7 cellular contexts compared by ENCODE assay signal in the genomic region with DNA sequence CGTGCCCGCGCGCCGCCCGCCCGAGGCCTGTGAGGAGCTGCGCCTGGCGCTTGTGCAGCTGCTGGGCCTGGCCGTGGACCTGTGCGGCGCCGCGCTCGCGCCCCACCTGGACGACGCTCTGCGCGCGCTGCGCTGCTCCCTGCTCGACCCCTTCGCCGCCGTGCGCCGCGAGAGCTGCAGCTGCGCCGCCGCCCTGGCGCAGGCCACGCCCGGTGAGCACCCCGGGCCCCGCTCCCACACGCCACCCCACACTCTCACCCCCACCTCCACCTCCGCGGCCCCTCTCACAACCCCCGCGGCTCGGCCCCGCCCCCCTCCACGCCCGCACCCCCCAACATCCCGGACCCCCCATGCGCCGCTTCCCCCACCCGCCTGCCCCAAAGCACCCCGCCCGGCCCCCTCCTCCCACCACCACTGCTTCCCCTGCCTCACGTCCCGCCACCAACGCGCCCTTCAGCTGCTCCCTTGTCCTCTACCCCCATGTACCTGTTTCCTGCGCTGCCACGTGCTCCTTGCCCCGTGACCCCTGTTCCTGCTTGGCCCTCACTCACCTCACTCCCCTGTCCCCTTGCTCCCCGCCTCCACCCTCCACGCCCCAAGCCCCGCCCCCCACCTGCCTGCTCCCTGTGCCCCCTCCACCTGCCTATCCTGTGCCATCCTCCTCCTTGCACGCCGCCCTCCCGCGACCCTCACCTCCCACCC. TPM values are rescaled to one million over a fixed set of nuclear protein-coding genes. Genes with fewer than 3 reads are reported as not detected.
DNase-seq lines count a peak whose midpoint lies in the region; FAIRE-seq and TF ChIP-seq lines count a peak whose summit lies in the region.

A gene (minus strand): TSS at position 178 of the 702 bp plus-strand sequence. CDS start 15,776 bp downstream, outside the sequence.

- no peaks in the 10 kb centered on the region for H3K9me3 ChIP-seq in HEK293 (ENCODE audit: control insufficient read depth, insufficient read depth, low read depth, low read length)
- H3K9me3 ChIP-seq in neutrophil: no peaks in the 10 kb centered on the region
- H3K9me3 ChIP-seq in uterus: no peaks in the 10 kb centered on the region

- no peak for TF ChIP-seq CTCF in HEK293 (tag by site-specific recombination; IDR thresholded peaks at IDR 0.05)
- TF ChIP-seq CTCF in foreskin fibroblast (IDR thresholded peaks at IDR 0.05; ENCODE audit: low read depth, low read length): no peak
- TF ChIP-seq CTCF in neutrophil (IDR thresholded peaks at IDR 0.05): no peak
- TF ChIP-seq CTCF in uterus (IDR thresholded peaks at IDR 0.05): no peak

- intact Hi-C loops in uterus (cut with DNase I; ENCODE audit: low total_unique reads): loop anchor here (10.0 kb wide), 1 partner anchor 222 kb away; no protein-coding TSS in a partner anchor

- CTCF ChIA-PET in HEK293 (lab: Yijun Ruan, JAX): no interaction called here

- no peak for FAIRE-seq in GM18507 (lab: Jason Lieb, UNC)

- H3K27ac ChIP-seq in HEK293 (ENCODE audit: extremely low read depth, low read depth, low read length) (peak within 1 kb of the TSS; percentile 88; the same call in 1 of the 2 replicates), neutrophil (no peak within 1 kb of the TSS), uterus (peak within 1 kb of the TSS; percentile 28 to 52)

- peaks cover 4% of the 10 kb centered on the region for H3K27me3 ChIP-seq in neutrophil
- no peaks in the 10 kb centered on the region for H3K27me3 ChIP-seq in uterus

- no peak for TF ChIP-seq POLR2A in uterus (IDR thresholded peaks at IDR 0.05)

- DNase-seq in GM18507 (ENCODE audit: extremely low spot score, insufficient read length, low read depth) (peak; percentile 47), NAMALWA (ENCODE audit: low spot score) (peak; percentile 72), activated T-cell treated with anti-CD3 and anti-CD28 coated beads for 48 hours (ENCODE audit: low read depth) (peak; percentile 44), foreskin fibroblast (peak in 1 of 2 donors; percentile 64), uterus (no peak)

- H3K4me1 ChIP-seq in HEK293 (ENCODE audit: control insufficient read depth, insufficient read depth, low read length) (no peaks in the 10 kb centered on the region), neutrophil (ENCODE audit: control insufficient read depth in 1 of 2, insufficient read depth in 1 of 2, low read depth in 1 of 2, low read length in 1 of 2) (peaks cover 3 to 14% of the 10 kb centered on the region in 2 experiments), uterus (peaks cover 0 to 16% of the 10 kb centered on the region in 2 donors)

- POLR2A ChIA-PET in HEK293 (lab: Yijun Ruan, JAX): interaction anchor here (0.7 kb wide), 1 partner anchor 161 kb away, joined by 3 read pairs; no protein-coding TSS in a partner anchor

- H3K4me3 ChIP-seq in HEK293 (ENCODE audit: low read depth, low read length): peak within 1 kb of the TSS; percentile 62
- H3K4me3 ChIP-seq in foreskin fibroblast (ENCODE audit: low read depth in 1 of 2, low read length in 2 of 2): peak within 1 kb of the TSS; percentile 43 to 54
- H3K4me3 ChIP-seq in neutrophil (ENCODE audit: low read depth in 1 of 2, low read length in 1 of 2): peak within 1 kb of the TSS; percentile 63 to 74
- peak within 1 kb of the TSS; percentile 35 to 93 for H3K4me3 ChIP-seq in uterus

- H3K36me3 ChIP-seq in HEK293 (ENCODE audit: control insufficient read depth in 2 of 2, insufficient read depth in 1 of 2, low read length in 2 of 2) (peaks cover 0 to 36% of the 10 kb centered on the region in 2 experiments; a peak in 1 of 3 replicates), neutrophil (no peaks in the 10 kb centered on the region), uterus (no peaks in the 10 kb centered on the region)

TF ChIP-seq in HEK293, 187 proteins besides CTCF, POLR2A, EP300 and RAD21:
- TF ChIP-seq ZNF274 (IDR thresholded peaks at IDR 0.05; ENCODE audit: low read length): no peak
- no peak for TF ChIP-seq ZNF274 (tag by site-specific recombination; IDR thresholded peaks at IDR 0.05; ENCODE audit: borderline replicate concordance)
- TF ChIP-seq, protein P1, sequence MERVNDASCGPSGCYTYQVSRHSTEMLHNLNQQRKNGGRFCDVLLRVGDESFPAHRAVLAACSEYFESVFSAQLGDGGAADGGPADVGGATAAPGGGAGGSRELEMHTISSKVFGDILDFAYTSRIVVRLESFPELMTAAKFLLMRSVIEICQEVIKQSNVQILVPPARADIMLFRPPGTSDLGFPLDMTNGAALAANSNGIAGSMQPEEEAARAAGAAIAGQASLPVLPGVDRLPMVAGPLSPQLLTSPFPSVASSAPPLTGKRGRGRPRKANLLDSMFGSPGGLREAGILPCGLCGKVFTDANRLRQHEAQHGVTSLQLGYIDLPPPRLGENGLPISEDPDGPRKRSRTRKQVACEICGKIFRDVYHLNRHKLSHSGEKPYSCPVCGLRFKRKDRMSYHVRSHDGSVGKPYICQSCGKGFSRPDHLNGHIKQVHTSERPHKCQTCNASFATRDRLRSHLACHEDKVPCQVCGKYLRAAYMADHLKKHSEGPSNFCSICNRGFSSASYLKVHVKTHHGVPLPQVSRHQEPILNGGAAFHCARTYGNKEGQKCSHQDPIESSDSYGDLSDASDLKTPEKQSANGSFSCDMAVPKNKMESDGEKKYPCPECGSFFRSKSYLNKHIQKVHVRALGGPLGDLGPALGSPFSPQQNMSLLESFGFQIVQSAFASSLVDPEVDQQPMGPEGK (tag by site-specific recombination; IDR thresholded peaks at IDR 0.05): 0 out of 2 replicates have a peak, but pooled peaks have one; percentile 46
- no peak for TF ChIP-seq ZBTB20 (tag by site-specific recombination; IDR thresholded peaks at IDR 0.05)
- peak; percentile 57; the same call in 1 of the 2 replicates for TF ChIP-seq KLF8 (tag by site-specific recombination; IDR thresholded peaks at IDR 0.05)
- peak; percentile 45; the same call in 1 of the 2 replicates for TF ChIP-seq ZFHX2 (tag by site-specific recombination; conservative IDR thresholded peaks at IDR 0.05)
- 0 out of 2 replicates have a peak, but pooled peaks have one; percentile 22 for TF ChIP-seq ZNF335 (tag by site-specific recombination; conservative IDR thresholded peaks at IDR 0.05)
- no peak for TF ChIP-seq ZNF777 (tag by site-specific recombination; IDR thresholded peaks at IDR 0.05; ENCODE audit: borderline replicate concordance)
- TF ChIP-seq KLF9 (tag by site-specific recombination; IDR thresholded peaks at IDR 0.05; ENCODE audit: low read depth): peak; percentile 68
- TF ChIP-seq ZNF514 (tag by site-specific recombination; IDR thresholded peaks at IDR 0.05): no peak
- TF ChIP-seq SP3 (tag by site-specific recombination; IDR thresholded peaks at IDR 0.05): peak; percentile 54
- TF ChIP-seq GLIS2 (tag by site-specific recombination; IDR thresholded peaks at IDR 0.05): 0 out of 2 replicates have a peak, but pooled peaks have one; percentile 16
- TF ChIP-seq, protein P2, sequence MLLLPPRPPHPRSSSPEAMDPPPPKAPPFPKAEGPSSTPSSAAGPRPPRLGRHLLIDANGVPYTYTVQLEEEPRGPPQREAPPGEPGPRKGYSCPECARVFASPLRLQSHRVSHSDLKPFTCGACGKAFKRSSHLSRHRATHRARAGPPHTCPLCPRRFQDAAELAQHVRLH (tag by site-specific recombination; IDR thresholded peaks at IDR 0.05): no peak
- TF ChIP-seq KLF7 (tag by site-specific recombination; IDR thresholded peaks at IDR 0.05; ENCODE audit: borderline replicate concordance): 0 out of 2 replicates have a peak, but pooled peaks have one; percentile 17
- no peak for TF ChIP-seq ZFP37 (tag by site-specific recombination; IDR thresholded peaks at IDR 0.05)
- no peak for TF ChIP-seq ZNF350 (tag by site-specific recombination; IDR thresholded peaks at IDR 0.05)
- TF ChIP-seq ZNF664 (tag by site-specific recombination; IDR thresholded peaks at IDR 0.05): no peak
- TF ChIP-seq, protein P3, sequence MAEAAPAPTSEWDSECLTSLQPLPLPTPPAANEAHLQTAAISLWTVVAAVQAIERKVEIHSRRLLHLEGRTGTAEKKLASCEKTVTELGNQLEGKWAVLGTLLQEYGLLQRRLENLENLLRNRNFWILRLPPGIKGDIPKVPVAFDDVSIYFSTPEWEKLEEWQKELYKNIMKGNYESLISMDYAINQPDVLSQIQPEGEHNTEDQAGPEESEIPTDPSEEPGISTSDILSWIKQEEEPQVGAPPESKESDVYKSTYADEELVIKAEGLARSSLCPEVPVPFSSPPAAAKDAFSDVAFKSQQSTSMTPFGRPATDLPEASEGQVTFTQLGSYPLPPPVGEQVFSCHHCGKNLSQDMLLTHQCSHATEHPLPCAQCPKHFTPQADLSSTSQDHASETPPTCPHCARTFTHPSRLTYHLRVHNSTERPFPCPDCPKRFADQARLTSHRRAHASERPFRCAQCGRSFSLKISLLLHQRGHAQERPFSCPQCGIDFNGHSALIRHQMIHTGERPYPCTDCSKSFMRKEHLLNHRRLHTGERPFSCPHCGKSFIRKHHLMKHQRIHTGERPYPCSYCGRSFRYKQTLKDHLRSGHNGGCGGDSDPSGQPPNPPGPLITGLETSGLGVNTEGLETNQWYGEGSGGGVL (tag by site-specific recombination; IDR thresholded peaks at IDR 0.05): peak; percentile 82
- 0 out of 2 replicates have a peak, but pooled peaks have one; percentile 24 for TF ChIP-seq SP2 (tag by site-specific recombination; IDR thresholded peaks at IDR 0.05)
- TF ChIP-seq, protein P4, sequence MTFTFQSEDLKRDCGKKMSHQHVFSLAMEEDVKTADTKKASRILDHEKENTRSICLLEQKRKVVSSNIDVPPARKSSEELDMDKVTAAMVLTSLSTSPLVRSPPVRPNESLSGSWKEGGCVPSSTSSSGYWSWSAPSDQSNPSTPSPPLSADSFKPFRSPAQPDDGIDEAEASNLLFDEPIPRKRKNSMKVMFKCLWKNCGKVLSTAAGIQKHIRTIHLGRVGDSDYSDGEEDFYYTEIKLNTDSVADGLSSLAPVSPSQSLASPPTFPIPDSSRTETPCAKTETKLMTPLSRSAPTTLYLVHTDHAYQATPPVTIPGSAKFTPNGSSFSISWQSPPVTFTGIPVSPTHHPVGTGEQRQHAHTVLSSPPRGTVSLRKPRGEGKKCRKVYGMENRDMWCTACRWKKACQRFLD (tag by site-specific recombination; IDR thresholded peaks at IDR 0.05): no peak
- TF ChIP-seq EGR2 (tag by site-specific recombination; IDR thresholded peaks at IDR 0.05; ENCODE audit: low read depth): 0 out of 2 replicates have a peak, but pooled peaks have one; percentile 14
- 0 out of 2 replicates have a peak, but pooled peaks have one; percentile 35 for TF ChIP-seq KLF1 (tag by site-specific recombination; IDR thresholded peaks at IDR 0.05)

RNA-seq across cellular contexts. Expression of the gene that starts here (rescaled TPM):
- total RNA-seq in uterus: 10 to 100 TPM in 3 of 4 donors, 1 to 10 TPM in 1; 1.0 to 45.2 (median 28.7) TPM

Comparison
In these comparisons a context has a peak if more than half of its experiments do, and no peak if none do; other contexts are left out.
1. DNase-seq: peak in GM18507 (single experiment), NAMALWA (single experiment) and activated T-cell treated with anti-CD3 and anti-CD28 coated beads for 48 hours (single experiment); none in uterus (0 of 2).
2. Peak in every context shown above with its lines, with median percentiles within 50 percentile points of each other: H3K4me3 ChIP-seq.